ENCODE assay signal across 8 cellular contexts in genomic region chr20:31698243-31698802, GRCh38. TPM values are rescaled to one million over a fixed set of nuclear protein-coding genes. Genes with fewer than 3 reads are reported as not detected.
DNase-seq lines count a peak whose midpoint lies in the region; ATAC-seq and TF ChIP-seq lines count a peak whose summit lies in the region.

No MANE protein-coding gene starts in this region.

- no peaks in the 10 kb centered on the region for H3K9me3 ChIP-seq in GM23248 (ENCODE audit: low read depth)
- no peaks in the 10 kb centered on the region for H3K9me3 ChIP-seq in fibroblast of lung (ENCODE audit: control insufficient read depth, insufficient read depth, low read depth, low read length)

- H3K27me3 Mint-ChIP-seq in activated CD4-positive, alpha-beta memory T cell treated with anti-CD3 and anti-CD28 coated beads for 36 hours, result no peaks in the 10 kb centered on the region

- H3K79me2 ChIP-seq in GM23248 (ENCODE audit: insufficient read depth) (peaks cover 95% of the 10 kb centered on the region), fibroblast of lung (ENCODE audit: control insufficient read depth, insufficient read depth, low read length) (peaks cover 81% of the 10 kb centered on the region)

- H2AFZ ChIP-seq in GM23248 (no peak overlapping the region), fibroblast of lung (ENCODE audit: low read length) (no peak overlapping the region)

- H3K4me1 ChIP-seq in GM23248 (ENCODE audit: insufficient read depth) (peaks cover 48% of the 10 kb centered on the region), fibroblast of lung (ENCODE audit: control insufficient read depth, extremely low read depth, insufficient read depth, low read length) (peaks cover 35% of the 10 kb centered on the region)

- no peaks in the 10 kb centered on the region for H3K9me3 Mint-ChIP-seq in activated CD4-positive, alpha-beta memory T cell treated with anti-CD3 and anti-CD28 coated beads for 36 hours

- H3K36me3 Mint-ChIP-seq in activated CD4-positive, alpha-beta memory T cell treated with anti-CD3 and anti-CD28 coated beads for 36 hours, result peaks cover 46% of the 10 kb centered on the region

- H3K9ac ChIP-seq in GM23248, result 0 out of 2 replicates have a peak overlapping the region, but pooled peaks have one; percentile 8
- no peak overlapping the region for H3K9ac ChIP-seq in fibroblast of lung (ENCODE audit: insufficient read depth, low read length)

- H3K4me3 ChIP-seq in GM23248 (no peak overlapping the region), fibroblast of lung (replicated peaks in 1 of 4; ENCODE audit: control extremely low read depth in 1 of 4, insufficient read depth in 1 of 4, low read depth in 3 of 4, low read length in 4 of 4) (no peak overlapping the region), skin epidermis (no peak overlapping the region)

- no peaks in the 10 kb centered on the region for H3K27me3 ChIP-seq in GM23248 (replicated peaks; ENCODE audit: insufficient read depth)
- no peaks in the 10 kb centered on the region for H3K27me3 ChIP-seq in fibroblast of lung (ENCODE audit: control insufficient read depth, insufficient read depth, low read length)

- H4K20me1 ChIP-seq in GM23248 (ENCODE audit: insufficient read depth) (no peaks in the 10 kb centered on the region), fibroblast of lung (ENCODE audit: control insufficient read depth, extremely low read depth, insufficient read depth, low read length) (no peaks in the 10 kb centered on the region)

- H3K4me1 Mint-ChIP-seq in activated CD4-positive, alpha-beta memory T cell treated with anti-CD3 and anti-CD28 coated beads for 36 hours (ENCODE audit: low read depth), result peaks cover 69% of the 10 kb centered on the region

- 89 to 97% methylated on average over 8 of the region's 8 CpGs for WGBS in GM23248 (ENCODE audit: low coverage in 1 of 2, low lambda C conversion rate in 2 of 2, missing lambda C conversion rate in 2 of 2), 2 experiments

- no peaks in the 10 kb centered on the region for H3K9me2 ChIP-seq in GM23248 (ENCODE audit: insufficient read depth)

- CTCF ChIA-PET in activated CD4-positive, alpha-beta memory T cell treated with anti-CD3 and anti-CD28 coated beads for 36 hours (lab: Charles Lee), result interaction anchor here (1.0 to 5.1 kb wide), 4 partner anchors 25 to 87 kb away, joined by 3 to 39 read pairs (median 22); partner anchors contain the start of gene BCL2L1

- in situ Hi-C loops in GM23248 (cut with MboI), result no loop called here

- DNase-seq in GM23248 (no peak), fibroblast of lung (ENCODE audit: low read depth in 2 of 2) (no peak), left colon (no peak), kidney tubule cell (ENCODE audit: low spot score) (no peak)
- no peak for DNase-seq in activated CD4-positive, alpha-beta memory T cell treated with anti-CD3 and anti-CD28 coated beads for 36 hours

- POLR2A ChIA-PET in activated CD4-positive, alpha-beta memory T cell treated with anti-CD3 and anti-CD28 coated beads for 36 hours (lab: Charles Lee), result interaction anchor here (0.6 to 2.1 kb wide), 5 partner anchors 19 to 105 kb away, joined by 3 to 13 read pairs (median 6); partner anchors contain the start of gene BCL2L1

- no peak overlapping the region for H3K4me3 Mint-ChIP-seq in activated CD4-positive, alpha-beta memory T cell treated with anti-CD3 and anti-CD28 coated beads for 36 hours

- peaks cover 53% of the 10 kb centered on the region for H3F3A ChIP-seq in GM23248 (ENCODE audit: insufficient read depth)

- intact Hi-C loops in activated CD4-positive, alpha-beta memory T cell treated with anti-CD3 and anti-CD28 coated beads for 36 hours (cut with micrococcal nuclease), result no loop called here
- intact Hi-C loops in left colon (cut with DNase I, micrococcal nuclease), result no loop called here

- H3K36me3 ChIP-seq in GM23248 (ENCODE audit: low read depth), result 0 out of 2 replicates have a peak, but pooled peaks cover 4% of the 10 kb centered on the region
- H3K36me3 ChIP-seq in fibroblast of lung (ENCODE audit: control insufficient read depth, insufficient read depth, low read length), result no peaks in the 10 kb centered on the region

- H3K4me2 ChIP-seq in GM23248 (ENCODE audit: unreplicated experiment) (peak overlapping the region; percentile 46), fibroblast of lung (ENCODE audit: extremely low read depth, insufficient read depth, low read length) (peak overlapping the region; percentile 58)

- ATAC-seq in left colon (no peak), GM21723 (IDR thresholded peaks at IDR 0.05; ENCODE audit: unreplicated experiment) (no peak), GM21360 (IDR thresholded peaks at IDR 0.05; ENCODE audit: unreplicated experiment) (no peak)

- H3K27ac Mint-ChIP-seq in activated CD4-positive, alpha-beta memory T cell treated with anti-CD3 and anti-CD28 coated beads for 36 hours, result peak overlapping the region; percentile 91

- TF ChIP-seq CTCF in fibroblast of lung (conservative IDR thresholded peaks at IDR 0.05 in 1 of 2, IDR thresholded peaks at IDR 0.05 in 1 of 2; ENCODE audit: low read depth in 1 of 2, low read length in 2 of 2), result no peak

- H3K27ac ChIP-seq in GM23248 (peak overlapping the region; percentile 83), fibroblast of lung (ENCODE audit: insufficient read depth, low read length) (peak overlapping the region; percentile 95), skin epidermis (peak overlapping the region in 20 of 21 experiments; percentile 36 to 92 (median 77))

RNA-seq across cellular contexts. Expression of gene BCL2L1, which starts 24.3 kb away (rescaled TPM):
- total RNA-seq in GM23248 (2014; rRNA removed; shearing (Covaris generic)), result 83.8 and 95.1 TPM in 2 replicates
- polyA plus RNA-seq in GM23248 (2016; fragmentation: Nextera tagmentation; extraction: Ambion mirVana) (56.2 and 56.3 TPM in 2 replicates), fibroblast of lung (61.8 and 107 TPM in 2 replicates)
- 100 to 1,000 TPM; 126 to 129 TPM for total RNA-seq in activated CD4-positive, alpha-beta memory T cell treated with anti-CD3 and anti-CD28 coated beads for 36 hours
- total RNA-seq in fibroblast of lung (50.8 and 77.1 TPM in 2 replicates), left colon (10 to 100 TPM; 84.8 to 89.0 TPM)
- 63.9 and 103 TPM in 2 replicates for polyA plus RNA-seq in fibroblast of lung (2012)
- 62.6 and 98.4 TPM in 2 replicates for polyA minus RNA-seq in fibroblast of lung (ENCODE audit: low replicate concordance)

RNA-seq across cellular contexts. Expression of gene TPX2, which starts 40.8 kb away (rescaled TPM):
- 35.5 and 39.6 TPM in 2 replicates for total RNA-seq in GM23248 (2014; rRNA removed; shearing (Covaris generic))
- 37.6 and 37.7 TPM in 2 replicates for polyA plus RNA-seq in GM23248 (2016; fragmentation: Nextera tagmentation; extraction: Ambion mirVana)
- total RNA-seq in activated CD4-positive, alpha-beta memory T cell treated with anti-CD3 and anti-CD28 coated beads for 36 hours, result 100 to 1,000 TPM; 149 TPM
- total RNA-seq in fibroblast of lung, result 5.4 and 21.0 TPM in 2 replicates
- 19.9 and 72.2 TPM in 2 replicates for polyA plus RNA-seq in fibroblast of lung
- polyA plus RNA-seq in fibroblast of lung (2012), result 21.0 and 71.3 TPM in 2 replicates
- polyA minus RNA-seq in fibroblast of lung (ENCODE audit: low replicate concordance), result 6.1 and 22.6 TPM in 2 replicates
- 10 to 100 TPM in 1 of 2 donors, 1 to 10 TPM in 1; 7.4 to 15.8 TPM for total RNA-seq in left colon
